Comparison of ENCODE assay signal across 8 cellular contexts in the genomic region with DNA sequence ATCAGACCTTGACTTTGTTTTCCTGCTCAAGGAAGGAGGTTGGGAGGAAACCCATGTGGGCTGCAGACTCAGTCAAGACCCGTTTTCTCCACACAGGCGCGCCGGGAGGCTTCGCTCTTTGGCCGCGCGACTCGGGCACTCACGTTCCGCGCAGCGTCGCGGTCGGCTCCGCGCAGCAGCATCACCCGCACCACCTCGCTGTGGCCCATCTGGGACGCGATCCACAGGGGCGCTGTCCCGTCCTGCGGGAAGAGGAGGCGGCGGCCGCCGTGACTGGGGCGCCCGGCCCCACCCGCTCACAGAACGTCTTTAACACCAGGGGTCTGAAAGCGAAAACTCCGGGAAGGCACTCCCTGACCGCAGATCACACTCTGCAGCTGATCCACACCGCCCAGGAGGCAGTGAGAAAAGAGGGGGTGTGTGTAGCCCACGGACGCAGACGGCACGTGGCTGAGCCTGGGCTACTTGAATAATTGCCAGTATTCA. TPM values are rescaled to one million over a fixed set of nuclear protein-coding genes. Genes with fewer than 3 reads are reported as not detected.
A peak's percentile ranks its signal among the peaks of the same experiment; 100 is the strongest.
DNase-seq lines count a peak whose midpoint lies in the region; ATAC-seq and TF ChIP-seq lines count a peak whose summit lies in the region.

No MANE protein-coding gene starts in this region.

- H4K20me1 ChIP-seq in neural cell (ENCODE audit: insufficient read depth) = no peaks in the 10 kb centered on the region

- peak; percentile 4 for DNase-seq in stimulated activated CD4-positive, alpha-beta T cell treated with anti-CD3 and anti-CD28 coated beads, Interleukin-1b, Interleukin-23, amount 100 ng/mL, for 48 hours
- DNase-seq in stimulated activated CD4-positive, alpha-beta T cell treated with anti-CD3 and anti-CD28 coated beads, Interleukin-4, amount 100 ng/mL, for 24 hours = no peak
- peak; percentile 23 for DNase-seq in RPMI7951 (ENCODE audit: low read depth)
- no peak for DNase-seq in GDM1 (lab: John Stamatoyannopoulos, UW)
- DNase-seq in NCI-H2081 treated with DMSO at 0.1 percent for 48 hours (lab: John Stamatoyannopoulos, UW) = no peak
- DNase-seq in H4 (ENCODE audit: low spot score) = no peak

- no peak overlapping the region for H2AFZ ChIP-seq in neural cell (ENCODE audit: low read depth, low read length)

- no peaks in the 10 kb centered on the region for H3F3A ChIP-seq in neural cell (ENCODE audit: insufficient read depth, low read length, poor library complexity, severe bottlenecking)

- no peak for TF ChIP-seq CTCF in neural cell (IDR thresholded peaks at IDR 0.05; ENCODE audit: poor library complexity, severe bottlenecking)

- no peak for TF ChIP-seq RAD21 in neural cell (conservative IDR thresholded peaks at IDR 0.05)

- ATAC-seq in esophagus mucosa = peak; percentile 59

- no peaks in the 10 kb centered on the region for H3K79me2 ChIP-seq in neural cell (replicated peaks; ENCODE audit: insufficient read depth, low read length)

- TF ChIP-seq EP300 in neural cell (conservative IDR thresholded peaks at IDR 0.05; ENCODE audit: poor library complexity, severe bottlenecking) = no peak

- H3K27me3 ChIP-seq in neural cell (ENCODE audit: insufficient read depth, low read depth, low read length) = peaks cover 36% of the 10 kb centered on the region

- H3K4me3 ChIP-seq in neural cell (ENCODE audit: low read length) = peak overlapping the region; percentile 62

- no peak overlapping the region for H3K9ac ChIP-seq in neural cell (ENCODE audit: low read length)

- H3K27ac ChIP-seq in neural cell (ENCODE audit: low read length) = no peak overlapping the region

- no peaks in the 10 kb centered on the region for H3K36me3 ChIP-seq in neural cell (ENCODE audit: insufficient read depth, low read length)

- H3K9me2 ChIP-seq in neural cell (ENCODE audit: insufficient read depth, low read length) = no peaks in the 10 kb centered on the region

- no peak overlapping the region for H3K4me2 ChIP-seq in neural cell (ENCODE audit: low read length)

- H3K9me3 ChIP-seq in neural cell (ENCODE audit: low read length) = no peaks in the 10 kb centered on the region

TF ChIP-seq in neural cell, 6 proteins besides CTCF, POLR2A, EP300 and RAD21:
- TF ChIP-seq, protein P1, sequence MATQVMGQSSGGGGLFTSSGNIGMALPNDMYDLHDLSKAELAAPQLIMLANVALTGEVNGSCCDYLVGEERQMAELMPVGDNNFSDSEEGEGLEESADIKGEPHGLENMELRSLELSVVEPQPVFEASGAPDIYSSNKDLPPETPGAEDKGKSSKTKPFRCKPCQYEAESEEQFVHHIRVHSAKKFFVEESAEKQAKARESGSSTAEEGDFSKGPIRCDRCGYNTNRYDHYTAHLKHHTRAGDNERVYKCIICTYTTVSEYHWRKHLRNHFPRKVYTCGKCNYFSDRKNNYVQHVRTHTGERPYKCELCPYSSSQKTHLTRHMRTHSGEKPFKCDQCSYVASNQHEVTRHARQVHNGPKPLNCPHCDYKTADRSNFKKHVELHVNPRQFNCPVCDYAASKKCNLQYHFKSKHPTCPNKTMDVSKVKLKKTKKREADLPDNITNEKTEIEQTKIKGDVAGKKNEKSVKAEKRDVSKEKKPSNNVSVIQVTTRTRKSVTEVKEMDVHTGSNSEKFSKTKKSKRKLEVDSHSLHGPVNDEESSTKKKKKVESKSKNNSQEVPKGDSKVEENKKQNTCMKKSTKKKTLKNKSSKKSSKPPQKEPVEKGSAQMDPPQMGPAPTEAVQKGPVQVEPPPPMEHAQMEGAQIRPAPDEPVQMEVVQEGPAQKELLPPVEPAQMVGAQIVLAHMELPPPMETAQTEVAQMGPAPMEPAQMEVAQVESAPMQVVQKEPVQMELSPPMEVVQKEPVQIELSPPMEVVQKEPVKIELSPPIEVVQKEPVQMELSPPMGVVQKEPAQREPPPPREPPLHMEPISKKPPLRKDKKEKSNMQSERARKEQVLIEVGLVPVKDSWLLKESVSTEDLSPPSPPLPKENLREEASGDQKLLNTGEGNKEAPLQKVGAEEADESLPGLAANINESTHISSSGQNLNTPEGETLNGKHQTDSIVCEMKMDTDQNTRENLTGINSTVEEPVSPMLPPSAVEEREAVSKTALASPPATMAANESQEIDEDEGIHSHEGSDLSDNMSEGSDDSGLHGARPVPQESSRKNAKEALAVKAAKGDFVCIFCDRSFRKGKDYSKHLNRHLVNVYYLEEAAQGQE (IDR thresholded peaks at IDR 0.05; ENCODE audit: borderline replicate concordance) = no peak
- TF ChIP-seq SMC3 (conservative IDR thresholded peaks at IDR 0.05; ENCODE audit: poor library complexity) = no peak
- no peak for TF ChIP-seq POLR2AphosphoS5 (IDR thresholded peaks at IDR 0.05)
- TF ChIP-seq MXI1 (conservative IDR thresholded peaks at IDR 0.05; ENCODE audit: poor library complexity, severe bottlenecking) = no peak
- no peak for TF ChIP-seq TAF1 (IDR thresholded peaks at IDR 0.05; ENCODE audit: low read depth)
- no peak for TF ChIP-seq EZH2 (IDR thresholded peaks at IDR 0.05; ENCODE audit: borderline replicate concordance, insufficient read depth, low read length, poor library complexity, severe bottlenecking)

RNA-seq across cellular contexts. Expression of a gene that starts 33.1 kb away (rescaled TPM):
- total RNA-seq in RPMI7951 (2014; rRNA removed; shearing (Covaris generic)) = 17.3 and 17.9 TPM in 2 replicates
- 38.1 TPM for total RNA-seq in esophagus mucosa
- polyA plus RNA-seq in neural cell = 20.9 and 21.7 TPM in 2 replicates
- 35.3 and 39.5 TPM in 2 replicates for polyA minus RNA-seq in neural cell
- 32.8 and 34.9 TPM in 2 replicates for total RNA-seq in H4 (2014; rRNA removed; shearing (Covaris generic))

RNA-seq across cellular contexts. Expression of a gene that starts 43.3 kb away (rescaled TPM):
- total RNA-seq in RPMI7951 (2014; rRNA removed; shearing (Covaris generic)) = 1.6 and 1.8 TPM in 2 replicates
- total RNA-seq in esophagus mucosa = 11.2 TPM
- polyA plus RNA-seq in neural cell = 4.9 and 7.1 TPM in 2 replicates
- polyA minus RNA-seq in neural cell = 5.4 and 6.8 TPM in 2 replicates
- 8.4 and 8.9 TPM in 2 replicates for total RNA-seq in H4 (2014; rRNA removed; shearing (Covaris generic))

Comparison
In these comparisons a context has a peak if more than half of its experiments do, and no peak if none do; other contexts are left out.
1. DNase-seq: peak in stimulated activated CD4-positive, alpha-beta T cell treated with anti-CD3 and anti-CD28 coated beads, Interleukin-1b, Interleukin-23, amount 100 ng/mL, for 48 hours (single experiment) and RPMI7951 (single experiment); none in stimulated activated CD4-positive, alpha-beta T cell treated with anti-CD3 and anti-CD28 coated beads, Interleukin-4, amount 100 ng/mL, for 24 hours (single experiment), GDM1 (single experiment), NCI-H2081 treated with DMSO at 0.1 percent for 48 hours (single experiment) and H4 (single experiment).